Comparison of ENCODE assay signal across 1 cellular context in the genomic region with DNA sequence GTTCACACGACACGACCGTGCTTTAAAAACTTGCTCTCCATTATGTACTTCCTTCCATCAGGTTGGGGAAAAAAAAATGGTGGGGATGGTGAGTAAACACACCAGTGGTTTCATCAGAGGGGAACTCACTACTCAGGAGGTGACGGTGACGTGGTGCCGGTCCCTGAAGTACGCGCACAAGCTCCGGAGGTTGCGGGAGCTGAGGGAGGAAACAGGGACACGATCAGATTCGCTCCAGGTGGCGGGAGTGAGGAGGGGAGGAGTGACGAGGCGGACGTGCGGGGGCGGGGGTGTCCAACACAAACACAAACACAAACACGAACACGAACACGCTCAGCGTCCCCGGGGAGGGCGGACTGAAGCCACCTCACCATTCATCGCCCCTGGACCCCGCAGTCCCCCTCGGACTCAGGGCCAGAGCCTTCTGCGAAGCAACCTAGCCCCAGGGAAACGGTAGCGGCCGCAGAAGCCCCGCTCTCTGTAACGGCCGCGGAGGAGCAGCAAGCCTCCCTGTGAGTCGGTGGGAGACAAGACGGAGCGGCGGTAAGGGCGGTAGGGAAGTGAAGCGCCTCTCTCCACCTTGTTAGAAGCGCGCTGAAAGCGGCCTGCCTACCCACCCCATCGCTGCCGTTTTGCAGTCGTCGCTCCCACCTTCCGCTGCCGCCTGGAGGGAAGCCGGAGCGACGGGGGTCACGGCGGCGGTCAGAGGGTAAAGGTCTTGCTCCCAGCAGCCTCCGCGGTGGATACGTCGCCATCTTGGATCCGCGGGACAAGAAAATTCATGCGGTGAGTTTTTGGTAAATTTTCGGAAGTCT.
TF ChIP-seq lines count a peak whose summit lies in the region.

A gene with protein sequence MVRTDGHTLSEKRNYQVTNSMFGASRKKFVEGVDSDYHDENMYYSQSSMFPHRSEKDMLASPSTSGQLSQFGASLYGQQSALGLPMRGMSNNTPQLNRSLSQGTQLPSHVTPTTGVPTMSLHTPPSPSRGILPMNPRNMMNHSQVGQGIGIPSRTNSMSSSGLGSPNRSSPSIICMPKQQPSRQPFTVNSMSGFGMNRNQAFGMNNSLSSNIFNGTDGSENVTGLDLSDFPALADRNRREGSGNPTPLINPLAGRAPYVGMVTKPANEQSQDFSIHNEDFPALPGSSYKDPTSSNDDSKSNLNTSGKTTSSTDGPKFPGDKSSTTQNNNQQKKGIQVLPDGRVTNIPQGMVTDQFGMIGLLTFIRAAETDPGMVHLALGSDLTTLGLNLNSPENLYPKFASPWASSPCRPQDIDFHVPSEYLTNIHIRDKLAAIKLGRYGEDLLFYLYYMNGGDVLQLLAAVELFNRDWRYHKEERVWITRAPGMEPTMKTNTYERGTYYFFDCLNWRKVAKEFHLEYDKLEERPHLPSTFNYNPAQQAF (plus strand): TSS at position 739 of the 815 bp plus-strand sequence. CDS start 34,794 bp downstream, outside the sequence.

TF ChIP-seq in HepG2, 621 proteins besides CTCF, POLR2A, EP300 and RAD21 (continued from another document and continues in another):
- TF ChIP-seq, protein P1, sequence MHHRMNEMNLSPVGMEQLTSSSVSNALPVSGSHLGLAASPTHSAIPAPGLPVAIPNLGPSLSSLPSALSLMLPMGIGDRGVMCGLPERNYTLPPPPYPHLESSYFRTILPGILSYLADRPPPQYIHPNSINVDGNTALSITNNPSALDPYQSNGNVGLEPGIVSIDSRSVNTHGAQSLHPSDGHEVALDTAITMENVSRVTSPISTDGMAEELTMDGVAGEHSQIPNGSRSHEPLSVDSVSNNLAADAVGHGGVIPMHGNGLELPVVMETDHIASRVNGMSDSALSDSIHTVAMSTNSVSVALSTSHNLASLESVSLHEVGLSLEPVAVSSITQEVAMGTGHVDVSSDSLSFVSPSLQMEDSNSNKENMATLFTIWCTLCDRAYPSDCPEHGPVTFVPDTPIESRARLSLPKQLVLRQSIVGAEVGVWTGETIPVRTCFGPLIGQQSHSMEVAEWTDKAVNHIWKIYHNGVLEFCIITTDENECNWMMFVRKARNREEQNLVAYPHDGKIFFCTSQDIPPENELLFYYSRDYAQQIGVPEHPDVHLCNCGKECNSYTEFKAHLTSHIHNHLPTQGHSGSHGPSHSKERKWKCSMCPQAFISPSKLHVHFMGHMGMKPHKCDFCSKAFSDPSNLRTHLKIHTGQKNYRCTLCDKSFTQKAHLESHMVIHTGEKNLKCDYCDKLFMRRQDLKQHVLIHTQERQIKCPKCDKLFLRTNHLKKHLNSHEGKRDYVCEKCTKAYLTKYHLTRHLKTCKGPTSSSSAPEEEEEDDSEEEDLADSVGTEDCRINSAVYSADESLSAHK (CRISPR knock-in tag; IDR thresholded peaks at IDR 0.05; ENCODE audit: borderline replicate concordance), result no peak
- TF ChIP-seq ZNF790 (CRISPR knock-in tag; IDR thresholded peaks at IDR 0.05; ENCODE audit: borderline replicate concordance) (peak; percentile 51; the same call in 1 of the 2 replicates), SP4 (CRISPR knock-in tag; IDR thresholded peaks at IDR 0.05) (peak; percentile 2), CHCHD3 (CRISPR knock-in tag; IDR thresholded peaks at IDR 0.05) (peak; percentile 84), ZNF234 (CRISPR knock-in tag; conservative IDR thresholded peaks at IDR 0.05) (no peak), ZNF207 (IDR thresholded peaks at IDR 0.05; ENCODE audit: borderline replicate concordance) (no peak), ZC3H13 (CRISPR knock-in tag; IDR thresholded peaks at IDR 0.05) (peak; percentile 93), FOSL1 (CRISPR knock-in tag; IDR thresholded peaks at IDR 0.05; ENCODE audit: borderline replicate concordance) (no peak), TBX3 (IDR thresholded peaks at IDR 0.05; ENCODE audit: borderline replicate concordance) (peak; percentile 8; the same call in 1 of the 2 replicates), ZNF788 (CRISPR knock-in tag; IDR thresholded peaks at IDR 0.05; ENCODE audit: borderline replicate concordance) (peak; percentile 77; the same call in 1 of the 2 replicates), CBX2 (IDR thresholded peaks at IDR 0.05; ENCODE audit: low read depth, low read length) (no peak), CBX2 (CRISPR knock-in tag; IDR thresholded peaks at IDR 0.05; ENCODE audit: low read depth) (no peak), ISX (CRISPR knock-in tag; conservative IDR thresholded peaks at IDR 0.05) (no peak), ZNF616 (CRISPR knock-in tag; IDR thresholded peaks at IDR 0.05; ENCODE audit: low read depth) (peak; percentile 84; the same call in 1 of the 2 replicates), PRMT3 (CRISPR knock-in tag; IDR thresholded peaks at IDR 0.05; ENCODE audit: borderline replicate concordance, low read depth) (no peak), ZNF232 (CRISPR knock-in tag; IDR thresholded peaks at IDR 0.05; ENCODE audit: borderline replicate concordance) (no peak), ZNF775 (CRISPR knock-in tag; IDR thresholded peaks at IDR 0.05; ENCODE audit: borderline replicate concordance) (no peak), RARA (CRISPR knock-in tag; IDR thresholded peaks at IDR 0.05) (peak; percentile 88), NBN (conservative IDR thresholded peaks at IDR 0.05) (no peak), SKI (IDR thresholded peaks at IDR 0.05; ENCODE audit: partially characterized antibody) (peak; percentile 3), GTF2F1 (IDR thresholded peaks at IDR 0.05; ENCODE audit: low read length) (no peak), HHEX (CRISPR knock-in tag; IDR thresholded peaks at IDR 0.05) (no peak), CBFB (CRISPR knock-in tag; IDR thresholded peaks at IDR 0.05) (no peak), KDM5A (IDR thresholded peaks at IDR 0.05; ENCODE audit: borderline replicate concordance, low read length) (no peak), HIVEP1 (CRISPR knock-in tag; IDR thresholded peaks at IDR 0.05) (no peak), MIER2 (CRISPR knock-in tag; IDR thresholded peaks at IDR 0.05) (0 out of 2 replicates have a peak, but pooled peaks have one; percentile 12)
- TF ChIP-seq, protein P2, sequence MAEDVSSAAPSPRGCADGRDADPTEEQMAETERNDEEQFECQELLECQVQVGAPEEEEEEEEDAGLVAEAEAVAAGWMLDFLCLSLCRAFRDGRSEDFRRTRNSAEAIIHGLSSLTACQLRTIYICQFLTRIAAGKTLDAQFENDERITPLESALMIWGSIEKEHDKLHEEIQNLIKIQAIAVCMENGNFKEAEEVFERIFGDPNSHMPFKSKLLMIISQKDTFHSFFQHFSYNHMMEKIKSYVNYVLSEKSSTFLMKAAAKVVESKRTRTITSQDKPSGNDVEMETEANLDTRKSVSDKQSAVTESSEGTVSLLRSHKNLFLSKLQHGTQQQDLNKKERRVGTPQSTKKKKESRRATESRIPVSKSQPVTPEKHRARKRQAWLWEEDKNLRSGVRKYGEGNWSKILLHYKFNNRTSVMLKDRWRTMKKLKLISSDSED (CRISPR knock-in tag; IDR thresholded peaks at IDR 0.05), result no peak
- TF ChIP-seq, protein P3, sequence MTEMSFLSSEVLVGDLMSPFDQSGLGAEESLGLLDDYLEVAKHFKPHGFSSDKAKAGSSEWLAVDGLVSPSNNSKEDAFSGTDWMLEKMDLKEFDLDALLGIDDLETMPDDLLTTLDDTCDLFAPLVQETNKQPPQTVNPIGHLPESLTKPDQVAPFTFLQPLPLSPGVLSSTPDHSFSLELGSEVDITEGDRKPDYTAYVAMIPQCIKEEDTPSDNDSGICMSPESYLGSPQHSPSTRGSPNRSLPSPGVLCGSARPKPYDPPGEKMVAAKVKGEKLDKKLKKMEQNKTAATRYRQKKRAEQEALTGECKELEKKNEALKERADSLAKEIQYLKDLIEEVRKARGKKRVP (CRISPR knock-in tag; IDR thresholded peaks at IDR 0.05), result peak in 1 of 2 experiments; percentile 91; a peak in 2 of 4 replicates
- TF ChIP-seq, protein P4, sequence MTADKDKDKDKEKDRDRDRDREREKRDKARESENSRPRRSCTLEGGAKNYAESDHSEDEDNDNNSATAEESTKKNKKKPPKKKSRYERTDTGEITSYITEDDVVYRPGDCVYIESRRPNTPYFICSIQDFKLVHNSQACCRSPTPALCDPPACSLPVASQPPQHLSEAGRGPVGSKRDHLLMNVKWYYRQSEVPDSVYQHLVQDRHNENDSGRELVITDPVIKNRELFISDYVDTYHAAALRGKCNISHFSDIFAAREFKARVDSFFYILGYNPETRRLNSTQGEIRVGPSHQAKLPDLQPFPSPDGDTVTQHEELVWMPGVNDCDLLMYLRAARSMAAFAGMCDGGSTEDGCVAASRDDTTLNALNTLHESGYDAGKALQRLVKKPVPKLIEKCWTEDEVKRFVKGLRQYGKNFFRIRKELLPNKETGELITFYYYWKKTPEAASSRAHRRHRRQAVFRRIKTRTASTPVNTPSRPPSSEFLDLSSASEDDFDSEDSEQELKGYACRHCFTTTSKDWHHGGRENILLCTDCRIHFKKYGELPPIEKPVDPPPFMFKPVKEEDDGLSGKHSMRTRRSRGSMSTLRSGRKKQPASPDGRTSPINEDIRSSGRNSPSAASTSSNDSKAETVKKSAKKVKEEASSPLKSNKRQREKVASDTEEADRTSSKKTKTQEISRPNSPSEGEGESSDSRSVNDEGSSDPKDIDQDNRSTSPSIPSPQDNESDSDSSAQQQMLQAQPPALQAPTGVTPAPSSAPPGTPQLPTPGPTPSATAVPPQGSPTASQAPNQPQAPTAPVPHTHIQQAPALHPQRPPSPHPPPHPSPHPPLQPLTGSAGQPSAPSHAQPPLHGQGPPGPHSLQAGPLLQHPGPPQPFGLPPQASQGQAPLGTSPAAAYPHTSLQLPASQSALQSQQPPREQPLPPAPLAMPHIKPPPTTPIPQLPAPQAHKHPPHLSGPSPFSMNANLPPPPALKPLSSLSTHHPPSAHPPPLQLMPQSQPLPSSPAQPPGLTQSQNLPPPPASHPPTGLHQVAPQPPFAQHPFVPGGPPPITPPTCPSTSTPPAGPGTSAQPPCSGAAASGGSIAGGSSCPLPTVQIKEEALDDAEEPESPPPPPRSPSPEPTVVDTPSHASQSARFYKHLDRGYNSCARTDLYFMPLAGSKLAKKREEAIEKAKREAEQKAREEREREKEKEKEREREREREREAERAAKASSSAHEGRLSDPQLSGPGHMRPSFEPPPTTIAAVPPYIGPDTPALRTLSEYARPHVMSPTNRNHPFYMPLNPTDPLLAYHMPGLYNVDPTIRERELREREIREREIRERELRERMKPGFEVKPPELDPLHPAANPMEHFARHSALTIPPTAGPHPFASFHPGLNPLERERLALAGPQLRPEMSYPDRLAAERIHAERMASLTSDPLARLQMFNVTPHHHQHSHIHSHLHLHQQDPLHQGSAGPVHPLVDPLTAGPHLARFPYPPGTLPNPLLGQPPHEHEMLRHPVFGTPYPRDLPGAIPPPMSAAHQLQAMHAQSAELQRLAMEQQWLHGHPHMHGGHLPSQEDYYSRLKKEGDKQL (CRISPR knock-in tag; IDR thresholded peaks at IDR 0.05; ENCODE audit: low read depth), result no peak
- TF ChIP-seq, protein P5, sequence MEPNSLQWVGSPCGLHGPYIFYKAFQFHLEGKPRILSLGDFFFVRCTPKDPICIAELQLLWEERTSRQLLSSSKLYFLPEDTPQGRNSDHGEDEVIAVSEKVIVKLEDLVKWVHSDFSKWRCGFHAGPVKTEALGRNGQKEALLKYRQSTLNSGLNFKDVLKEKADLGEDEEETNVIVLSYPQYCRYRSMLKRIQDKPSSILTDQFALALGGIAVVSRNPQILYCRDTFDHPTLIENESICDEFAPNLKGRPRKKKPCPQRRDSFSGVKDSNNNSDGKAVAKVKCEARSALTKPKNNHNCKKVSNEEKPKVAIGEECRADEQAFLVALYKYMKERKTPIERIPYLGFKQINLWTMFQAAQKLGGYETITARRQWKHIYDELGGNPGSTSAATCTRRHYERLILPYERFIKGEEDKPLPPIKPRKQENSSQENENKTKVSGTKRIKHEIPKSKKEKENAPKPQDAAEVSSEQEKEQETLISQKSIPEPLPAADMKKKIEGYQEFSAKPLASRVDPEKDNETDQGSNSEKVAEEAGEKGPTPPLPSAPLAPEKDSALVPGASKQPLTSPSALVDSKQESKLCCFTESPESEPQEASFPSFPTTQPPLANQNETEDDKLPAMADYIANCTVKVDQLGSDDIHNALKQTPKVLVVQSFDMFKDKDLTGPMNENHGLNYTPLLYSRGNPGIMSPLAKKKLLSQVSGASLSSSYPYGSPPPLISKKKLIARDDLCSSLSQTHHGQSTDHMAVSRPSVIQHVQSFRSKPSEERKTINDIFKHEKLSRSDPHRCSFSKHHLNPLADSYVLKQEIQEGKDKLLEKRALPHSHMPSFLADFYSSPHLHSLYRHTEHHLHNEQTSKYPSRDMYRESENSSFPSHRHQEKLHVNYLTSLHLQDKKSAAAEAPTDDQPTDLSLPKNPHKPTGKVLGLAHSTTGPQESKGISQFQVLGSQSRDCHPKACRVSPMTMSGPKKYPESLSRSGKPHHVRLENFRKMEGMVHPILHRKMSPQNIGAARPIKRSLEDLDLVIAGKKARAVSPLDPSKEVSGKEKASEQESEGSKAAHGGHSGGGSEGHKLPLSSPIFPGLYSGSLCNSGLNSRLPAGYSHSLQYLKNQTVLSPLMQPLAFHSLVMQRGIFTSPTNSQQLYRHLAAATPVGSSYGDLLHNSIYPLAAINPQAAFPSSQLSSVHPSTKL (CRISPR knock-in tag; IDR thresholded peaks at IDR 0.05), result peak; percentile 27
- TF ChIP-seq, protein P6, sequence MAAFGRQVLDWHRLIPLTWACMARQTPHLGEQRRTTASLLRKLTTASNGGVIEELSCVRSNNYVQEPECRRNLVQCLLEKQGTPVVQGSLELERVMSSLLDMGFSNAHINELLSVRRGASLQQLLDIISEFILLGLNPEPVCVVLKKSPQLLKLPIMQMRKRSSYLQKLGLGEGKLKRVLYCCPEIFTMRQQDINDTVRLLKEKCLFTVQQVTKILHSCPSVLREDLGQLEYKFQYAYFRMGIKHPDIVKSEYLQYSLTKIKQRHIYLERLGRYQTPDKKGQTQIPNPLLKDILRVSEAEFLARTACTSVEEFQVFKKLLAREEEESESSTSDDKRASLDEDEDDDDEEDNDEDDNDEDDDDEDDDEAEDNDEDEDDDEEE (CRISPR knock-in tag; IDR thresholded peaks at IDR 0.05), result no peak; the same call in 1 of the 2 replicates
- TF ChIP-seq, protein P7, sequence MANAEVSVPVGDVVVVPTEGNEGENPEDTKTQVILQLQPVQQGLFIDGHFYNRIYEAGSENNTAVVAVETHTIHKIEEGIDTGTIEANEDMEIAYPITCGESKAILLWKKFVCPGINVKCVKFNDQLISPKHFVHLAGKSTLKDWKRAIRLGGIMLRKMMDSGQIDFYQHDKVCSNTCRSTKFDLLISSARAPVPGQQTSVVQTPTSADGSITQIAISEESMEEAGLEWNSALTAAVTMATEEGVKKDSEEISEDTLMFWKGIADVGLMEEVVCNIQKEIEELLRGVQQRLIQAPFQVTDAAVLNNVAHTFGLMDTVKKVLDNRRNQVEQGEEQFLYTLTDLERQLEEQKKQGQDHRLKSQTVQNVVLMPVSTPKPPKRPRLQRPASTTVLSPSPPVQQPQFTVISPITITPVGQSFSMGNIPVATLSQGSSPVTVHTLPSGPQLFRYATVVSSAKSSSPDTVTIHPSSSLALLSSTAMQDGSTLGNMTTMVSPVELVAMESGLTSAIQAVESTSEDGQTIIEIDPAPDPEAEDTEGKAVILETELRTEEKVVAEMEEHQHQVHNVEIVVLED (CRISPR knock-in tag; IDR thresholded peaks at IDR 0.05; ENCODE audit: borderline replicate concordance), result peak; percentile 97
- TF ChIP-seq, protein P8, sequence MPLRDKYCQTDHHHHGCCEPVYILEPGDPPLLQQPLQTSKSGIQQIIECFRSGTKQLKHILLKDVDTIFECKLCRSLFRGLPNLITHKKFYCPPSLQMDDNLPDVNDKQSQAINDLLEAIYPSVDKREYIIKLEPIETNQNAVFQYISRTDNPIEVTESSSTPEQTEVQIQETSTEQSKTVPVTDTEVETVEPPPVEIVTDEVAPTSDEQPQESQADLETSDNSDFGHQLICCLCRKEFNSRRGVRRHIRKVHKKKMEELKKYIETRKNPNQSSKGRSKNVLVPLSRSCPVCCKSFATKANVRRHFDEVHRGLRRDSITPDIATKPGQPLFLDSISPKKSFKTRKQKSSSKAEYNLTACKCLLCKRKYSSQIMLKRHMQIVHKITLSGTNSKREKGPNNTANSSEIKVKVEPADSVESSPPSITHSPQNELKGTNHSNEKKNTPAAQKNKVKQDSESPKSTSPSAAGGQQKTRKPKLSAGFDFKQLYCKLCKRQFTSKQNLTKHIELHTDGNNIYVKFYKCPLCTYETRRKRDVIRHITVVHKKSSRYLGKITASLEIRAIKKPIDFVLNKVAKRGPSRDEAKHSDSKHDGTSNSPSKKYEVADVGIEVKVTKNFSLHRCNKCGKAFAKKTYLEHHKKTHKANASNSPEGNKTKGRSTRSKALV (CRISPR knock-in tag; IDR thresholded peaks at IDR 0.05), result 0 out of 2 replicates have a peak, but pooled peaks have one; percentile 42
